ENCODE assay signal across 9 cellular contexts in the genomic region with DNA sequence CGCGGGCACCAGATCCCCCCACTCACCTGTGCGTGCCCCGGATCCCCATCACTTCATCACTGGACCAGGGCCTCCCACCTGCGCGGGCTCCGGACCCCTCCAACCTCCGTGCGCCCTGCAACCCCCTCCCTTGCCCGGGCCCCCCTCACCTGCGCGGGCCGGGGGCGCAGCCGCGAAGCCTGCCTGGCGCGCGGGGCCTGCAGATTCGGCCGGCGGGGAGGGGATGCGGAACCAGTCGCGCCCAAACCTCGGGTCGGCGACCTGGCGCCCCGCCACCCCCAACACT. TPM values are rescaled to one million over a fixed set of nuclear protein-coding genes. Genes with fewer than 3 reads are reported as not detected.
DNase-seq lines count a peak whose midpoint lies in the region; ATAC-seq and TF ChIP-seq lines count a peak whose summit lies in the region.
"Had no signal": no experiment of that assay in that cellular context is flagged by ENCODE, and none has a peak within 500 bp of the region (broad histone marks: within the 10 kb centered on the region; RNA-seq: fewer than 3 reads in every experiment).

No MANE protein-coding gene starts in this region.

- H3K27ac Mint-ChIP-seq in activated CD4-positive, alpha-beta T cell treated with anti-CD3 and anti-CD28 coated beads, Interleukin-2, amount 10 ng/mL, durations not matched to agents 7 days and 5 days = no peak overlapping the region

- H3K36me3 ChIP-seq in adipocyte (ENCODE audit: control insufficient read depth, insufficient read depth, low read length, severe bottlenecking) = no peaks in the 10 kb centered on the region
- peaks cover 0 to 14% of the 10 kb centered on the region in 2 donors for H3K36me3 ChIP-seq in left lung
- peaks cover 0 to 3% of the 10 kb centered on the region in 2 donors for H3K36me3 ChIP-seq in thyroid gland

- POLR2A ChIA-PET in activated CD4-positive, alpha-beta T cell treated with anti-CD3 and anti-CD28 coated beads, Interleukin-2, amount 10 ng/mL, durations not matched to agents 7 days and 5 days (lab: Charles Lee) = no interaction called here

- H3K9me3 Mint-ChIP-seq in activated CD4-positive, alpha-beta T cell treated with anti-CD3 and anti-CD28 coated beads, Interleukin-2, amount 10 ng/mL, durations not matched to agents 7 days and 5 days = peaks cover 3% of the 10 kb centered on the region

- H3K4me3 ChIP-seq in adipocyte (ENCODE audit: low read length) = peak overlapping the region; percentile 82
- H3K4me3 ChIP-seq in left lung = peak overlapping the region; percentile 75 to 80
- peak overlapping the region in 2 of 3 donors; percentile 58 to 62 for H3K4me3 ChIP-seq in thyroid gland (replicated peaks in 1 of 3)

- H3K27ac ChIP-seq in left lung = no peak overlapping the region
- H3K27ac ChIP-seq in thyroid gland = no peak overlapping the region
- no peak overlapping the region for H3K27ac ChIP-seq in caudate nucleus (ENCODE audit: low read depth, low read length)

- TF ChIP-seq POLR2A in thyroid gland (IDR thresholded peaks at IDR 0.05) = no peak

- H3K27me3 ChIP-seq in adipocyte (replicated peaks; ENCODE audit: control insufficient read depth, insufficient read depth, low read length) (no peaks in the 10 kb centered on the region), left lung (no peaks in the 10 kb centered on the region), thyroid gland (no peaks in the 10 kb centered on the region)

- no peaks in the 10 kb centered on the region for H3K27me3 Mint-ChIP-seq in activated CD4-positive, alpha-beta T cell treated with anti-CD3 and anti-CD28 coated beads, Interleukin-2, amount 10 ng/mL, durations not matched to agents 7 days and 5 days

- TF ChIP-seq CTCF in left lung (IDR thresholded peaks at IDR 0.05) = no peak
- TF ChIP-seq CTCF in thyroid gland (IDR thresholded peaks at IDR 0.05) = no peak

- CTCF ChIA-PET in activated CD4-positive, alpha-beta T cell treated with anti-CD3 and anti-CD28 coated beads, Interleukin-2, amount 10 ng/mL, durations not matched to agents 7 days and 5 days (lab: Charles Lee) = interaction anchor here (0.6 to 1.6 kb wide), 4 partner anchors 11 to 285 kb away, joined by 3 to 5 read pairs (median 4); a partner anchor contains a TSS

- no peak for DNase-seq in activated CD4-positive, alpha-beta T cell treated with anti-CD3 and anti-CD28 coated beads, Interleukin-2, amount 10 ng/mL, durations not matched to agents 7 days and 5 days
- no peak for DNase-seq in activated CD4-positive, alpha-beta T cell treated with anti-CD3 and anti-CD28 coated beads, Interleukin-2, amount 50 U/mL, for 48 hours
- no peak for DNase-seq in adipocyte (ENCODE audit: low read depth)
- no peak for DNase-seq in left lung
- no peak for DNase-seq in thyroid gland
- DNase-seq in caudate nucleus (lab: John Stamatoyannopoulos, UW) = no peak
- DNase-seq in stimulated activated CD4-positive, alpha-beta T cell treated with anti-CD3 and anti-CD28 coated beads, Interleukin-2, amount 100 ng/mL, for 48 hours = no peak

- peaks cover 17% of the 10 kb centered on the region for H3K4me1 Mint-ChIP-seq in activated CD4-positive, alpha-beta T cell treated with anti-CD3 and anti-CD28 coated beads, Interleukin-2, amount 10 ng/mL, durations not matched to agents 7 days and 5 days

- H3K4me3 Mint-ChIP-seq in activated CD4-positive, alpha-beta T cell treated with anti-CD3 and anti-CD28 coated beads, Interleukin-2, amount 10 ng/mL, durations not matched to agents 7 days and 5 days = peak overlapping the region; percentile 73

- ATAC-seq in left lung (no peak), GM18502 (IDR thresholded peaks at IDR 0.05; ENCODE audit: poor library complexity, unreplicated experiment) (no peak)

- H3K4me1 ChIP-seq in adipocyte (ENCODE audit: control insufficient read depth, insufficient read depth, low read length) (peaks cover 13% of the 10 kb centered on the region), left lung (peaks cover 8 to 25% of the 10 kb centered on the region in 2 donors), thyroid gland (peaks cover 12 to 16% of the 10 kb centered on the region in 2 donors)

- intact Hi-C loops in left lung (cut with DNase I) (no loop called here), thyroid gland (cut with DNase I) (loop anchor here (10.0 kb wide), 1 partner anchor 188 kb away; a partner anchor contains a TSS)

- peaks cover 1% of the 10 kb centered on the region for H3K36me3 Mint-ChIP-seq in activated CD4-positive, alpha-beta T cell treated with anti-CD3 and anti-CD28 coated beads, Interleukin-2, amount 10 ng/mL, durations not matched to agents 7 days and 5 days (ENCODE audit: low read depth)

- H3K9ac ChIP-seq in adipocyte (ENCODE audit: low read length) = peak overlapping the region; percentile 79

- WGBS in thyroid gland, 2 donors = 0 to 7% methylated on average over 4 of the region's 30 CpGs

- peaks cover 3% of the 10 kb centered on the region for H3K9me3 ChIP-seq in adipocyte (ENCODE audit: control insufficient read depth, low read length)
- H3K9me3 ChIP-seq in left lung = peaks cover 0 to 2% of the 10 kb centered on the region in 2 donors
- no peaks in the 10 kb centered on the region for H3K9me3 ChIP-seq in thyroid gland

RNA-seq across cellular contexts. Expression of a gene that starts 0.2 kb away (rescaled TPM):
- total RNA-seq in activated CD4-positive, alpha-beta T cell treated with anti-CD3 and anti-CD28 coated beads, Interleukin-2, amount 10 ng/mL, durations not matched to agents 7 days and 5 days = 10 to 100 TPM; 13.6 to 19.5 TPM
- total RNA-seq in left lung = 1 to 10 TPM; 7.7 to 9.0 TPM
- total RNA-seq in thyroid gland = 10 to 100 TPM in 1 of 4 donors, 1 to 10 TPM in 3; 6.9 to 12.0 (median 8.6) TPM

RNA-seq across cellular contexts. Expression of a gene that starts 16.3 kb away (rescaled TPM):
- 10 to 100 TPM; 54.5 to 63.2 TPM for total RNA-seq in activated CD4-positive, alpha-beta T cell treated with anti-CD3 and anti-CD28 coated beads, Interleukin-2, amount 10 ng/mL, durations not matched to agents 7 days and 5 days
- total RNA-seq in left lung (10 to 100 TPM; 32.3 to 41.2 TPM), thyroid gland (10 to 100 TPM; 37.9 to 82.2 (median 64.9) TPM)

RNA-seq across cellular contexts. Expression of a gene that starts 16.6 kb away (rescaled TPM):
- 10 to 100 TPM; 30.7 to 39.0 TPM for total RNA-seq in activated CD4-positive, alpha-beta T cell treated with anti-CD3 and anti-CD28 coated beads, Interleukin-2, amount 10 ng/mL, durations not matched to agents 7 days and 5 days
- total RNA-seq in left lung = 10 to 100 TPM; 38.3 to 42.2 TPM
- 100 to 1,000 TPM in 1 of 4 donors, 10 to 100 TPM in 3; 17.0 to 107 (median 53.7) TPM for total RNA-seq in thyroid gland

RNA-seq across cellular contexts. Expression of a gene that starts 56.5 kb away (rescaled TPM):
- total RNA-seq in activated CD4-positive, alpha-beta T cell treated with anti-CD3 and anti-CD28 coated beads, Interleukin-2, amount 10 ng/mL, durations not matched to agents 7 days and 5 days = under 1 TPM; 0.25 to 0.31 TPM
- total RNA-seq in left lung = 10 to 100 TPM; 26.7 to 48.5 TPM
- total RNA-seq in thyroid gland = 10 to 100 TPM in 1 of 4 donors, 1 to 10 TPM in 3; 4.1 to 17.6 (median 7.4) TPM

RNA-seq across cellular contexts. Expression of a gene that starts 57.3 kb away (rescaled TPM):
- total RNA-seq in activated CD4-positive, alpha-beta T cell treated with anti-CD3 and anti-CD28 coated beads, Interleukin-2, amount 10 ng/mL, durations not matched to agents 7 days and 5 days = not detected
- total RNA-seq in left lung = not detected
- total RNA-seq in thyroid gland = not detected
- total RNA-seq: T-helper 1 cell treated with Interleukin-12 subunit alpha and Interleukin-12 subunit beta and Interleukin-4 antibody, amounts not matched to agents 30 ng/mL and 1 ng/mL, for 36 hours had no signal
